ENCODE assay signal across 1 cellular context in the genomic region with DNA sequence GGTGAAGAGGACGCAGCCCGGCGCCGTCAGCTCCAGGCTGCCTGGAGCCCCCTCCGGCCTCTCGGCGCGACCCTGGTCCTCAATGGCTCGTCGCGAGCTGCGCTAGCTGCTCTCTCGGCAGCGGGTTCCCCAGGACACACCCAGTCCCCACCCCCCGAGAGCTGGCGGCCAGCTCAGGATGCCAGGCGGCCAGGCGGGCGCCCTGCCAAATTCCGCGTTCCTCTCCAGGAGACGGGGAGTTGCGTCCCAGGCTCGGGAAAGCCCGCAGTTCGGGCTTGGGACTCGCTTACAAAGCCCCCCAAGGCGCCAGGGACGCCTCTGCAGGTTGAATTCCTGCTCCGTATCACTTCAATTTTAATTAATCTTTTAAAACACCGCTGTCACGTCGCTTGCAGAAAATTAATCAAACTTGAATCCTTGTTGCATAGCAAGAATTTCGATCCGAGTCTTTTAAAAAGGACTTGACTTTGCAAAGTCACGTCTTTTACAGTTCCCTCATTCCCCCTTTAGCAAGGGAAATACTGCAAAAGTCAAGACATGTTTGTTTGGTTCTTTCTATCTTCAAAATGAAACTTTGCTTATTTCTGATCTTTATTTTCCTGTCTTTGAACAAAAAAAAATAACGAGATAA.
A peak's percentile ranks its signal among the peaks of the same experiment; 100 is the strongest.
TF ChIP-seq lines count a peak whose summit lies in the region.

No MANE protein-coding gene starts in this region.

TF ChIP-seq in HepG2, 621 proteins besides CTCF, POLR2A, EP300 and RAD21 (continued from another document and continues in another):
- TF ChIP-seq, protein P1, sequence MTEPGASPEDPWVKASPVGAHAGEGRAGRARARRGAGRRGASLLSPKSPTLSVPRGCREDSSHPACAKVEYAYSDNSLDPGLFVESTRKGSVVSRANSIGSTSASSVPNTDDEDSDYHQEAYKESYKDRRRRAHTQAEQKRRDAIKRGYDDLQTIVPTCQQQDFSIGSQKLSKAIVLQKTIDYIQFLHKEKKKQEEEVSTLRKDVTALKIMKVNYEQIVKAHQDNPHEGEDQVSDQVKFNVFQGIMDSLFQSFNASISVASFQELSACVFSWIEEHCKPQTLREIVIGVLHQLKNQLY (CRISPR knock-in tag; IDR thresholded peaks at IDR 0.05), result no peak
- TF ChIP-seq U2AF1 (optimal IDR thresholded peaks at IDR 0.05; ENCODE audit: low read depth, low read length), result no peak
- TF ChIP-seq SMARCE1 (IDR thresholded peaks at IDR 0.05; ENCODE audit: borderline replicate concordance), result no peak
- peak; percentile 78; the same call in 1 of the 2 replicates for TF ChIP-seq ZNF501 (CRISPR knock-in tag; IDR thresholded peaks at IDR 0.05)
- TF ChIP-seq MTA1 (CRISPR knock-in tag; IDR thresholded peaks at IDR 0.05; ENCODE audit: borderline replicate concordance), result no peak
- no peak for TF ChIP-seq MATR3 (CRISPR knock-in tag; IDR thresholded peaks at IDR 0.05)
- TF ChIP-seq NFE2L2 (IDR thresholded peaks at IDR 0.05; ENCODE audit: low read length), result no peak
- no peak for TF ChIP-seq ZFP37 (CRISPR knock-in tag; IDR thresholded peaks at IDR 0.05; ENCODE audit: borderline replicate concordance)
- TF ChIP-seq, protein P2, sequence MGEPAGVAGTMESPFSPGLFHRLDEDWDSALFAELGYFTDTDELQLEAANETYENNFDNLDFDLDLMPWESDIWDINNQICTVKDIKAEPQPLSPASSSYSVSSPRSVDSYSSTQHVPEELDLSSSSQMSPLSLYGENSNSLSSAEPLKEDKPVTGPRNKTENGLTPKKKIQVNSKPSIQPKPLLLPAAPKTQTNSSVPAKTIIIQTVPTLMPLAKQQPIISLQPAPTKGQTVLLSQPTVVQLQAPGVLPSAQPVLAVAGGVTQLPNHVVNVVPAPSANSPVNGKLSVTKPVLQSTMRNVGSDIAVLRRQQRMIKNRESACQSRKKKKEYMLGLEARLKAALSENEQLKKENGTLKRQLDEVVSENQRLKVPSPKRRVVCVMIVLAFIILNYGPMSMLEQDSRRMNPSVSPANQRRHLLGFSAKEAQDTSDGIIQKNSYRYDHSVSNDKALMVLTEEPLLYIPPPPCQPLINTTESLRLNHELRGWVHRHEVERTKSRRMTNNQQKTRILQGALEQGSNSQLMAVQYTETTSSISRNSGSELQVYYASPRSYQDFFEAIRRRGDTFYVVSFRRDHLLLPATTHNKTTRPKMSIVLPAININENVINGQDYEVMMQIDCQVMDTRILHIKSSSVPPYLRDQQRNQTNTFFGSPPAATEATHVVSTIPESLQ (CRISPR knock-in tag; conservative IDR thresholded peaks at IDR 0.05), result no peak
- peak; percentile 36; the same call in 1 of the 2 replicates for TF ChIP-seq RFXANK (CRISPR knock-in tag; IDR thresholded peaks at IDR 0.05)
- TF ChIP-seq ZNF18 (CRISPR knock-in tag; IDR thresholded peaks at IDR 0.05; ENCODE audit: insufficient replicate concordance), result peak; percentile 75
- no peak for TF ChIP-seq SIN3B (IDR thresholded peaks at IDR 0.05; ENCODE audit: low read length)
- TF ChIP-seq HOXA7 (CRISPR knock-in tag; IDR thresholded peaks at IDR 0.05), result no peak
- TF ChIP-seq ZBTB1 (CRISPR knock-in tag; IDR thresholded peaks at IDR 0.05; ENCODE audit: borderline replicate concordance), result no peak
- TF ChIP-seq HNF4G (IDR thresholded peaks at IDR 0.05; ENCODE audit: borderline replicate concordance, low read depth, low read length), result no peak
- TF ChIP-seq HNF4G (CRISPR knock-in tag; IDR thresholded peaks at IDR 0.05; ENCODE audit: borderline replicate concordance, low read depth), result no peak
- TF ChIP-seq BCLAF1 (IDR thresholded peaks at IDR 0.05), result no peak
- TF ChIP-seq NRL (CRISPR knock-in tag; IDR thresholded peaks at IDR 0.05; ENCODE audit: borderline replicate concordance), result peak; percentile 87; the same call in 1 of the 2 replicates
- TF ChIP-seq CEBPZ (IDR thresholded peaks at IDR 0.05; ENCODE audit: low read length), result no peak
- TF ChIP-seq KAT7 (CRISPR knock-in tag; IDR thresholded peaks at IDR 0.05; ENCODE audit: borderline replicate concordance), result 0 out of 2 replicates have a peak, but pooled peaks have one; percentile 21
- no peak for TF ChIP-seq HMGA1 (CRISPR knock-in tag; conservative IDR thresholded peaks at IDR 0.05)
- TF ChIP-seq ZNF605 (CRISPR knock-in tag; IDR thresholded peaks at IDR 0.05), result no peak
- no peak for TF ChIP-seq ZNF30 (CRISPR knock-in tag; IDR thresholded peaks at IDR 0.05)
- TF ChIP-seq, protein P3, sequence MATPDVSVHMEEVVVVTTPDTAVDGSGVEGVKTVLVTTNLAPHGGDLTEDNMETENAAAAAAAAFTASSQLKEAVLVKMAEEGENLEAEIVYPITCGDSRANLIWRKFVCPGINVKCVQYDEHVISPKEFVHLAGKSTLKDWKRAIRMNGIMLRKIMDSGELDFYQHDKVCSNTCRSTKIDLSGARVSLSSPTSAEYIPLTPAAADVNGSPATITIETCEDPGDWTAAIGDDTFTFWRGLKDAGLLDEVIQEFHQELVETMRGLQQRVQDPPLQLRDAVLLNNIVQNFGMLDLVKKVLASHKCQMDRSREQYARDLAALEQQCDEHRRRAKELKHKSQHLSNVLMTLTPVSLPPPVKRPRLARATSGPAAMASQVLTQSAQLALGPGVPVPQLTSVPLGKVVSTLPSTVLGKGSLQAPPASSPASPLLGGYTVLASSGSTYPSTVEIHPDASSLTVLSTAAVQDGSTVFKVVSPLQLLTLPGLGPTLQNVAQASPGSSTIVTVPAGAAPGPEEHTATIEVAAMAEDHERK (CRISPR knock-in tag; IDR thresholded peaks at IDR 0.05; ENCODE audit: low read depth), result no peak
- TF ChIP-seq, protein P4, sequence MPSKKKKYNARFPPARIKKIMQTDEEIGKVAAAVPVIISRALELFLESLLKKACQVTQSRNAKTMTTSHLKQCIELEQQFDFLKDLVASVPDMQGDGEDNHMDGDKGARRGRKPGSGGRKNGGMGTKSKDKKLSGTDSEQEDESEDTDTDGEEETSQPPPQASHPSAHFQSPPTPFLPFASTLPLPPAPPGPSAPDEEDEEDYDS (CRISPR knock-in tag; IDR thresholded peaks at IDR 0.05), result peak; percentile 78
- no peak for TF ChIP-seq ZNF800 (CRISPR knock-in tag; IDR thresholded peaks at IDR 0.05)
